Comparison of ENCODE assay signal across 25 cellular contexts in the genomic region with DNA sequence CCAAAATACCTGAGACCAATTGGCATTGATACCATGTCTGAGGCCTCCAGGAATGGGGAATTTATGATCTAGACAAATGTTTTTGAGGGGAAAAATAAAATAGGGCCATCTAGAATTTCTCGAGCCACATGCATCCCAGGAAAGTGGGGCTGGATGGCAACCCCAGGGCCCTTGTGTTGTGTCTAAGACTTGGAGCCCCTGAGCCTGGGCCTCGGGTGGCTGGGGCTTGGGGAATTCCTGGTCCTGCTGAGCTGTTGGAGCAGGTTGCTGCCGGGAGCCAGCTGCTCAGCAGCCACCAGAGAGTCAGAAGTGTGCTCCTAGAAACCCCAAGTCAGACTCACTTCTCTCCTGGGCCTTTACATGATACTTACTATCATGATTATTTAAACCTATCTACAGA.
"Had no signal": no experiment of that assay in that cellular context is flagged by ENCODE, and none has a peak within 500 bp of the region (broad histone marks: within the 10 kb centered on the region; RNA-seq: fewer than 3 reads in every experiment).

No MANE protein-coding gene starts in this region.

- H3K9me3 ChIP-seq: gastrocnemius medialis, left lung, stomach, thyroid gland, vagina had no signal

- H3K4me1 Mint-ChIP-seq: naive thymus-derived CD4-positive, alpha-beta T cell had no signal

- H3K36me3 ChIP-seq: gastrocnemius medialis, thyroid gland, vagina had no signal

- H3K27ac ChIP-seq: epithelial cell of prostate, gastrocnemius medialis, left lung, stomach, thyroid gland, vagina had no signal

- ATAC-seq: effector memory CD8-positive, alpha-beta T cell; esophagus mucosa; gastrocnemius medialis; left cardiac atrium; left lung; naive thymus-derived CD4-positive, alpha-beta T cell had no signal

- H3K4me2 ChIP-seq: smooth muscle cell had no signal

- DNase-seq: cortex of kidney; effector memory CD8-positive, alpha-beta T cell; foreskin fibroblast; gastrocnemius medialis; kidney; left cardiac atrium; left lung; mesenchymal stem cell; midbrain; naive thymus-derived CD4-positive, alpha-beta T cell; nucleus accumbens; retina; stimulated activated CD4-positive, alpha-beta T cell treated with anti-CD3 and anti-CD28 coated beads, Interleukin-12 subunit alpha, Interleukin-12 subunit beta, amount 100 ng/mL, for 4 hours; stimulated activated CD4-positive, alpha-beta T cell treated with anti-CD3 and anti-CD28 coated beads, Interleukin-1b, Interleukin-23, amount 100 ng/mL, for 48 hours; stimulated activated CD4-positive, alpha-beta T cell treated with anti-CD3 and anti-CD28 coated beads, Interleukin-4, amount 100 ng/mL, for 1 hour; stimulated activated CD8-positive, alpha-beta memory T cell treated with anti-CD3 and anti-CD28 coated beads, Interleukin-4, amount 100 ng/mL, for 48 hours; stimulated activated naive CD4-positive, alpha-beta T cell; stomach; thyroid gland; trophoblast cell had no signal

- H3K4me3 Mint-ChIP-seq: effector memory CD8-positive, alpha-beta T cell; naive thymus-derived CD4-positive, alpha-beta T cell; nephron had no signal

- H3K27me3 ChIP-seq: gastrocnemius medialis, stomach, thyroid gland, vagina had no signal

- H3K27ac Mint-ChIP-seq: effector memory CD8-positive, alpha-beta T cell; nephron had no signal

- H3K4me1 ChIP-seq: gastrocnemius medialis, left lung, stomach, thyroid gland, vagina had no signal

- H3K4me3 ChIP-seq: gastrocnemius medialis, left lung, smooth muscle cell, stomach, thyroid gland, vagina had no signal
